ENCODE assay signal across 6 cellular contexts in genomic region chr19:55117063-55117635, GRCh38. TPM values are rescaled to one million over a fixed set of nuclear protein-coding genes. Genes with fewer than 3 reads are reported as not detected.
DNase-seq lines count a peak whose midpoint lies in the region; ATAC-seq and TF ChIP-seq lines count a peak whose summit lies in the region.

No MANE protein-coding gene starts in this region.

- no peaks in the 10 kb centered on the region for H3K36me3 ChIP-seq in iPS-18a (ENCODE audit: control insufficient read depth, low read depth, low read length)
- no peaks in the 10 kb centered on the region for H3K36me3 ChIP-seq in vagina

- peak overlapping the region; percentile 73 for H3K9ac ChIP-seq in iPS-18a (ENCODE audit: low read length)

- peak in 1 of 2 donors; percentile 13 for TF ChIP-seq POLR2A in vagina (IDR thresholded peaks at IDR 0.05)

- H3K9me3 ChIP-seq in iPS-18a (ENCODE audit: control insufficient read depth, low read depth, low read length) (no peaks in the 10 kb centered on the region), vagina (no peaks in the 10 kb centered on the region)

- intact Hi-C loops in activated CD4-positive, alpha-beta T cell treated with anti-CD3 and anti-CD28 coated beads, Interleukin-2, amount 10 ng/mL, durations not matched to agents 24 days and 14 days (cut with micrococcal nuclease) = loop anchor here (1.0 to 5.0 kb wide), 8 partner anchors 36 to 1024 kb away; partner anchors contain the start of genes DNAAF3, FIZ1, KMT5C and LENG9
- intact Hi-C loops in vagina (cut with DNase I) = loop anchor here (10.0 kb wide), 1 partner anchor 548 kb away; no protein-coding TSS in a partner anchor

- ATAC-seq in SK-N-SH treated with all-trans-retinoic acid at 6 μM for 48 hours = peak; percentile 1

- H3K4me1 ChIP-seq in iPS-18a (ENCODE audit: control insufficient read depth, low read depth, low read length) (peaks cover 14% of the 10 kb centered on the region), vagina (peaks cover 59% of the 10 kb centered on the region)

- TF ChIP-seq CTCF in vagina (IDR thresholded peaks at IDR 0.05) = no peak

- H3K27ac ChIP-seq in iPS-18a (ENCODE audit: low read length) (no peak overlapping the region), vagina (peak overlapping the region; percentile 96)

- H3K36me3 Mint-ChIP-seq in activated CD4-positive, alpha-beta T cell treated with anti-CD3 and anti-CD28 coated beads, Interleukin-2, amount 10 ng/mL, durations not matched to agents 24 days and 14 days (ENCODE audit: low read depth) = peaks cover 8% of the 10 kb centered on the region

- DNase-seq in activated CD4-positive, alpha-beta T cell treated with anti-CD3 and anti-CD28 coated beads, Interleukin-2, amount 10 ng/mL, durations not matched to agents 24 days and 14 days = peak; percentile 73
- DNase-seq in activated CD4-positive, alpha-beta T cell treated with anti-CD3 and anti-CD28 coated beads, Interleukin-2, amount 50 U/mL, for 4 hours = no peak
- no peak for DNase-seq in vagina (ENCODE audit: extremely low spot score in 2 of 2)
- no peak for DNase-seq in NK-92 (lab: John Stamatoyannopoulos, UW; ENCODE audit: unreplicated experiment)

- H3K4me3 Mint-ChIP-seq in activated CD4-positive, alpha-beta T cell treated with anti-CD3 and anti-CD28 coated beads, Interleukin-2, amount 10 ng/mL, durations not matched to agents 24 days and 14 days = peak overlapping the region; percentile 94

- peaks cover 28% of the 10 kb centered on the region for H3K4me1 Mint-ChIP-seq in activated CD4-positive, alpha-beta T cell treated with anti-CD3 and anti-CD28 coated beads, Interleukin-2, amount 10 ng/mL, durations not matched to agents 24 days and 14 days

- H3K27me3 ChIP-seq in iPS-18a (ENCODE audit: control insufficient read depth, insufficient read depth, low read length) (no peaks in the 10 kb centered on the region), vagina (no peaks in the 10 kb centered on the region)

- peaks cover 9% of the 10 kb centered on the region for H3K27me3 Mint-ChIP-seq in activated CD4-positive, alpha-beta T cell treated with anti-CD3 and anti-CD28 coated beads, Interleukin-2, amount 10 ng/mL, durations not matched to agents 24 days and 14 days

- H3K4me3 ChIP-seq in iPS-18a (ENCODE audit: low read length) (peak overlapping the region; percentile 90), vagina (peak overlapping the region; percentile 85 to 94)

- peak overlapping the region; percentile 89 for H3K27ac Mint-ChIP-seq in activated CD4-positive, alpha-beta T cell treated with anti-CD3 and anti-CD28 coated beads, Interleukin-2, amount 10 ng/mL, durations not matched to agents 24 days and 14 days

- H3K9me3 Mint-ChIP-seq in activated CD4-positive, alpha-beta T cell treated with anti-CD3 and anti-CD28 coated beads, Interleukin-2, amount 10 ng/mL, durations not matched to agents 24 days and 14 days = no peaks in the 10 kb centered on the region

TF ChIP-seq in SK-N-SH treated with all-trans-retinoic acid at 6 μM for 48 hours, 23 proteins besides CTCF, POLR2A, EP300 and RAD21:
- no peak for TF ChIP-seq SNAI2 (CRISPR knock-in tag; IDR thresholded peaks at IDR 0.05)
- TF ChIP-seq ARNTL (CRISPR knock-in tag; IDR thresholded peaks at IDR 0.05; ENCODE audit: borderline replicate concordance, low read depth) = no peak
- no peak for TF ChIP-seq ZFP30 (CRISPR knock-in tag; IDR thresholded peaks at IDR 0.05)
- TF ChIP-seq GLIS3 (CRISPR knock-in tag; IDR thresholded peaks at IDR 0.05) = no peak
- no peak for TF ChIP-seq ZFP3 (CRISPR knock-in tag; IDR thresholded peaks at IDR 0.05)
- no peak for TF ChIP-seq POU6F1 (CRISPR knock-in tag; IDR thresholded peaks at IDR 0.05; ENCODE audit: borderline replicate concordance, low read depth)
- no peak for TF ChIP-seq OSR1 (CRISPR knock-in tag; IDR thresholded peaks at IDR 0.05)
- no peak for TF ChIP-seq CSDC2 (CRISPR knock-in tag; IDR thresholded peaks at IDR 0.05)
- TF ChIP-seq PPARA (CRISPR knock-in tag; IDR thresholded peaks at IDR 0.05; ENCODE audit: borderline replicate concordance) = no peak
- TF ChIP-seq PATZ1 (CRISPR knock-in tag; IDR thresholded peaks at IDR 0.05; ENCODE audit: borderline replicate concordance) = no peak
- no peak for TF ChIP-seq ZNF565 (CRISPR knock-in tag; conservative IDR thresholded peaks at IDR 0.05; ENCODE audit: low read depth)
- no peak for TF ChIP-seq TCF4 (CRISPR knock-in tag; IDR thresholded peaks at IDR 0.05; ENCODE audit: borderline replicate concordance)
- TF ChIP-seq ESRRG (CRISPR knock-in tag; IDR thresholded peaks at IDR 0.05) = no peak
- TF ChIP-seq CREB5 (CRISPR knock-in tag; IDR thresholded peaks at IDR 0.05; ENCODE audit: low read depth) = no peak

RNA-seq across cellular contexts. Expression of gene PPP1R12C, which starts 0.3 kb away (rescaled TPM):
- 103 and 104 TPM in 2 replicates for total RNA-seq in activated CD4-positive, alpha-beta T cell treated with anti-CD3 and anti-CD28 coated beads, Interleukin-2, amount 10 ng/mL, durations not matched to agents 24 days and 14 days
- total RNA-seq in vagina = 108 TPM

RNA-seq across cellular contexts. Expression of gene TNNT1, which starts 31.9 kb away (rescaled TPM):
- total RNA-seq in activated CD4-positive, alpha-beta T cell treated with anti-CD3 and anti-CD28 coated beads, Interleukin-2, amount 10 ng/mL, durations not matched to agents 24 days and 14 days = 0.36 and 0.51 TPM in 2 replicates
- total RNA-seq in vagina = 9.1 TPM

RNA-seq across cellular contexts. Expression of gene TNNI3, which starts 40.4 kb away (rescaled TPM):
- total RNA-seq in activated CD4-positive, alpha-beta T cell treated with anti-CD3 and anti-CD28 coated beads, Interleukin-2, amount 10 ng/mL, durations not matched to agents 24 days and 14 days = not detected in 2 replicates
- total RNA-seq in vagina = not detected

RNA-seq across cellular contexts. Expression of gene EPS8L1, which starts 41.5 kb away (rescaled TPM):
- total RNA-seq in activated CD4-positive, alpha-beta T cell treated with anti-CD3 and anti-CD28 coated beads, Interleukin-2, amount 10 ng/mL, durations not matched to agents 24 days and 14 days = 3.7 and 3.9 TPM in 2 replicates
- total RNA-seq in vagina = 180 TPM

RNA-seq across cellular contexts. Expression of gene DNAAF3, which starts 49.3 kb away (rescaled TPM):
- total RNA-seq in activated CD4-positive, alpha-beta T cell treated with anti-CD3 and anti-CD28 coated beads, Interleukin-2, amount 10 ng/mL, durations not matched to agents 24 days and 14 days = not detected in 2 replicates
- 5.6 TPM for total RNA-seq in vagina
